ENCODE assay signal across 16 cellular contexts in genomic region chr15:41263891-41264351, GRCh38. TPM values are rescaled to one million over a fixed set of nuclear protein-coding genes. Genes with fewer than 3 reads are reported as not detected.
A peak's percentile ranks its signal among the peaks of the same experiment; 100 is the strongest.
DNase-seq lines count a peak whose midpoint lies in the region; TF ChIP-seq lines count a peak whose summit lies in the region.
"Had no signal": no experiment of that assay in that cellular context is flagged by ENCODE, and none has a peak within 500 bp of the region (broad histone marks: within the 10 kb centered on the region; RNA-seq: fewer than 3 reads in every experiment).

No MANE protein-coding gene starts in this region.

- H3K27ac ChIP-seq in adrenal gland (peak overlapping the region; percentile 17 to 47 (median 31)), hepatocyte (peak overlapping the region; percentile 14), subcutaneous abdominal adipose tissue (ENCODE audit: low read depth, low read length) (peak overlapping the region; percentile 74)
- H3K27ac ChIP-seq: tibial artery had no signal

- peak overlapping the region; percentile 33 for H3K4me2 ChIP-seq in hepatocyte

- H3K36me3 ChIP-seq in adrenal gland (replicated peaks in 1 of 2) (peaks cover 0 to 24% of the 10 kb centered on the region in 2 donors), hepatocyte (replicated peaks; ENCODE audit: insufficient read depth, low read depth) (peaks cover 4% of the 10 kb centered on the region), subcutaneous abdominal adipose tissue (ENCODE audit: control insufficient read depth in 5 of 5, insufficient read depth in 5 of 5, low read length in 5 of 5) (peaks cover 6 to 34% (median 20%) of the 10 kb centered on the region in 5 donors)

- no peaks in the 10 kb centered on the region for H4K20me1 ChIP-seq in hepatocyte (ENCODE audit: insufficient read depth, poor library complexity, severe bottlenecking)

- intact Hi-C loops in adrenal gland (cut with DNase I): no loop called here

- no peaks in the 10 kb centered on the region for H3K27me3 ChIP-seq in adrenal gland
- H3K27me3 ChIP-seq in hepatocyte: no peaks in the 10 kb centered on the region
- H3K27me3 ChIP-seq in subcutaneous abdominal adipose tissue (ENCODE audit: control insufficient read depth in 5 of 5, insufficient read depth in 4 of 5, low read length in 5 of 5): no peaks in the 10 kb centered on the region
- H3K27me3 ChIP-seq: MG63, tibial artery had no signal

- H2AFZ ChIP-seq in hepatocyte: no peak overlapping the region

- TF ChIP-seq CTCF in adrenal gland (IDR thresholded peaks at IDR 0.05) (no peak), hepatocyte (IDR thresholded peaks at IDR 0.05; ENCODE audit: poor library complexity) (no peak)

- H3K9me3 ChIP-seq in adrenal gland (replicated peaks in 1 of 3) (no peaks in the 10 kb centered on the region), hepatocyte (ENCODE audit: low read depth) (no peaks in the 10 kb centered on the region), subcutaneous abdominal adipose tissue (ENCODE audit: control insufficient read depth in 5 of 5, low read length in 5 of 5) (no peaks in the 10 kb centered on the region)
- H3K9me3 ChIP-seq: MG63, tibial artery had no signal

- peak overlapping the region in 2 of 5 donors; percentile 27 to 39 for H3K9ac ChIP-seq in subcutaneous abdominal adipose tissue (ENCODE audit: low read length in 5 of 5)

- DNase-seq in SIG-M5 treated with dmso at 0.1 percent for 504 hours (lab: John Stamatoyannopoulos, UW; ENCODE audit: unreplicated experiment) (peak; percentile 68), SIG-M5 (lab: John Stamatoyannopoulos, UW) (no peak), adrenal gland (peak in 2 of 7 donors; percentile 51 to 57), hepatocyte (ENCODE audit: low spot score) (peak; percentile 33), NCI-H345 (lab: John Stamatoyannopoulos, UW) (no peak), NCI-H1694 treated with DMSO at 0.1 percent for 48 hours (lab: John Stamatoyannopoulos, UW) (no peak)
- DNase-seq in activated T-cell treated with anti-CD3 and anti-CD28 coated beads, Interleukin-2, amount 50 U/mL, for 1 hour: no peak
- DNase-seq: activated naive CD4-positive, alpha-beta T cell treated with anti-CD3 and anti-CD28 coated beads, Interleukin-2, amount 10 ng/mL, durations not matched to agents 7 days and 5 days; kidney glomerular epithelial cell; MG63; nephron progenitor cell; T1000; tibial artery had no signal

- H3K4me3 ChIP-seq in adrenal gland: no peak overlapping the region
- no peak overlapping the region for H3K4me3 ChIP-seq in hepatocyte
- H3K4me3 ChIP-seq in subcutaneous abdominal adipose tissue (ENCODE audit: low read depth in 1 of 5, low read length in 5 of 5): no peak overlapping the region
- H3K4me3 ChIP-seq: MG63, tibial artery had no signal

- WGBS in adrenal gland, 4 donors: 40 to 47% (median 42%) methylated on average over 6 of the region's 6 CpGs
- WGBS in hepatocyte (ENCODE audit: low lambda C conversion rate, missing lambda C conversion rate): 48% methylated on average over 6 of the region's 6 CpGs

- no peak for TF ChIP-seq POLR2A in adrenal gland (IDR thresholded peaks at IDR 0.05)

- peaks cover 21 to 22% of the 10 kb centered on the region in 2 donors for H3K4me1 ChIP-seq in adrenal gland (replicated peaks in 1 of 2)
- H3K4me1 ChIP-seq in hepatocyte (ENCODE audit: insufficient read depth): peaks cover 25% of the 10 kb centered on the region
- H3K4me1 ChIP-seq in subcutaneous abdominal adipose tissue (ENCODE audit: control insufficient read depth in 5 of 5, insufficient read depth in 5 of 5, low read length in 5 of 5): peaks cover 1 to 39% (median 30%) of the 10 kb centered on the region in 5 donors
- H3K4me1 ChIP-seq: tibial artery had no signal

- no peaks in the 10 kb centered on the region for H3K9me2 ChIP-seq in hepatocyte (replicated peaks; ENCODE audit: insufficient read depth)

- peaks cover 17% of the 10 kb centered on the region for H3K79me2 ChIP-seq in hepatocyte

RNA-seq across cellular contexts. Expression of gene CHP1, which starts 32.9 kb away (rescaled TPM):
- total RNA-seq in adrenal gland: 100 to 1,000 TPM; 162 to 387 (median 187) TPM
- polyA plus RNA-seq in adrenal gland: 100 to 1,000 TPM in 1 of 3 donors, 10 to 100 TPM in 2; 39.7 to 162 (median 40.5) TPM
- 152 and 163 TPM in 2 replicates for total RNA-seq in hepatocyte
- polyA plus RNA-seq in hepatocyte: 30.8 and 39.0 TPM in 2 replicates

RNA-seq across cellular contexts. Expression of gene EXD1, which starts 33.4 kb away (rescaled TPM):
- total RNA-seq in adrenal gland (not detected), hepatocyte (not detected in 2 replicates)
- polyA plus RNA-seq in adrenal gland (not detected), hepatocyte (not detected in 2 replicates)
- total RNA-seq: A172; activated CD8-positive, alpha-beta memory T cell treated with anti-CD3 and anti-CD28 coated beads for 36 hours had no signal

Comparison
In these comparisons a context has a peak if more than half of its experiments do, and no peak if none do; other contexts are left out.
1. DNase-seq: peak in SIG-M5 treated with dmso at 0.1 percent for 504 hours (single experiment) and hepatocyte (single experiment); none in SIG-M5 (single experiment), NCI-H345 (single experiment), NCI-H1694 treated with DMSO at 0.1 percent for 48 hours (single experiment) and activated T-cell treated with anti-CD3 and anti-CD28 coated beads, Interleukin-2, amount 50 U/mL, for 1 hour (single experiment).
2. H3K27ac ChIP-seq: peak in every context shown above with its lines; median percentile 74 in subcutaneous abdominal adipose tissue; 31 in adrenal gland; 14 in hepatocyte.